1 cellular context compared by ENCODE assay signal in the genomic region with DNA sequence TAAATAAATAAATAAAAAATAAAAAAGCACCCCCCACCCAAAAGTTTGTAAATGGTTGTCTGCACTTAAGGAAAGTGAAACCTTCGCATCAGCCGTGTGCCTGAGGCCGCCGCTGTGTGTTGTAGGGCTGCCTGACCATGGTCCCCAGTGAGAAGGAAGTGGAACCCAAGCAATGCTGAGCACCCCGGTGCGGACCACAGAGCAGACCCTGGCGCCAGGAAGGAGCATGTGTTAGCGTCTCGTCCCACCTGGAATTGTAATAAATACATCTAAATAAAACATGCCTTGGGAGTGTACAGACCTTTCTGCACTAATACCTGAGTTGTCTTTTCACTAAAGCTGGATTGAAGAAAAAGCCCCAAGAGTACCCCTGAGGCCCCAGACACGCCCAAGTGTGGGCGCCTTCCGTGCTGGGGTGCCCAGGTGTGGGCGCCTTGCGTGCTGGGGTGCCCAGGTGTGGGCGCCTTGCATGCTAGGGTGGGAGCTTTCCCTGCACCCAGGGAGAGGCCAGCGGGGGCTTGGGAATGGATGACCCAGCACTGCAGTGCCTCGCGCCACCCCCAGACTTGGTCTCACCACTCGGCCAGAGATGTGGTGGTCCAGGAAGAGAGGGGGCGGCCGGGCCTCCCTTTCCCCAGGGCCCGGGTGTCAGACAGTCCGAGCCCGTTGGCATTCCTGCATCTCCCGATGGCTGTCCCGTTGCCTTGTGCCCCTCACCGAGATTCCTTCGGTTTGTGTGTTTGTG.
TF ChIP-seq lines count a peak whose summit lies in the region.

No MANE protein-coding gene starts in this region.

TF ChIP-seq in GM12878, 131 proteins besides CTCF, POLR2A, EP300 and RAD21:
- TF ChIP-seq, protein P1, sequence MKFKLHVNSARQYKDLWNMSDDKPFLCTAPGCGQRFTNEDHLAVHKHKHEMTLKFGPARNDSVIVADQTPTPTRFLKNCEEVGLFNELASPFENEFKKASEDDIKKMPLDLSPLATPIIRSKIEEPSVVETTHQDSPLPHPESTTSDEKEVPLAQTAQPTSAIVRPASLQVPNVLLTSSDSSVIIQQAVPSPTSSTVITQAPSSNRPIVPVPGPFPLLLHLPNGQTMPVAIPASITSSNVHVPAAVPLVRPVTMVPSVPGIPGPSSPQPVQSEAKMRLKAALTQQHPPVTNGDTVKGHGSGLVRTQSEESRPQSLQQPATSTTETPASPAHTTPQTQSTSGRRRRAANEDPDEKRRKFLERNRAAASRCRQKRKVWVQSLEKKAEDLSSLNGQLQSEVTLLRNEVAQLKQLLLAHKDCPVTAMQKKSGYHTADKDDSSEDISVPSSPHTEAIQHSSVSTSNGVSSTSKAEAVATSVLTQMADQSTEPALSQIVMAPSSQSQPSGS (IDR thresholded peaks at IDR 0.05; ENCODE audit: low read length), result no peak
- TF ChIP-seq IKZF2 (IDR thresholded peaks at IDR 0.05) (peak in 1 of 2 experiments; percentile 23; a peak in 1 of 4 replicates), CREM (IDR thresholded peaks at IDR 0.05; ENCODE audit: low read depth) (0 out of 2 replicates have a peak, but pooled peaks have one; percentile 30), HDGF (IDR thresholded peaks at IDR 0.05) (no peak), TCF3 (IDR thresholded peaks at IDR 0.05; ENCODE audit: borderline replicate concordance, insufficient read depth, low read depth, low read length) (peak; percentile 89), EZH2 (IDR thresholded peaks at IDR 0.05; ENCODE audit: borderline replicate concordance, control insufficient read depth, low read depth, low read length) (no peak), MTA2 (IDR thresholded peaks at IDR 0.05; ENCODE audit: low read depth) (0 out of 2 replicates have a peak, but pooled peaks have one; percentile 15), IKZF1 (conservative IDR thresholded peaks at IDR 0.05) (peak; percentile 29), BHLHE40 (IDR thresholded peaks at IDR 0.05; ENCODE audit: borderline replicate concordance in 1 of 2, low read depth in 2 of 2, low read length in 1 of 2) (peak in 1 of 2 experiments; percentile 32; a peak in 1 of 4 replicates), CEBPB (IDR thresholded peaks at IDR 0.05; ENCODE audit: borderline replicate concordance in 1 of 2, low read depth in 2 of 2, low read length in 2 of 2) (no peak), ZBED1 (IDR thresholded peaks at IDR 0.05; ENCODE audit: borderline replicate concordance) (0 out of 2 replicates have a peak, but pooled peaks have one; percentile 32), ZZZ3 (IDR thresholded peaks at IDR 0.05; ENCODE audit: control insufficient read depth, insufficient read length, low read depth) (no peak), SRF (IDR thresholded peaks at IDR 0.05; ENCODE audit: low read depth in 2 of 2, low read length in 2 of 2) (0 out of 4 replicates have a peak, but pooled peaks of 1 of the 2 experiments have one; percentile 5), MEF2B (IDR thresholded peaks at IDR 0.05; ENCODE audit: partially characterized antibody, poor library complexity, severe bottlenecking) (peak; percentile 34), EGR1 (IDR thresholded peaks at IDR 0.05; ENCODE audit: borderline replicate concordance in 1 of 2, low read depth in 2 of 2, low read length in 2 of 2) (peak in 1 of 2 experiments; percentile 37; a peak in 1 of 3 replicates), TCF12 (IDR thresholded peaks at IDR 0.05; ENCODE audit: low read depth, low read length) (peak; percentile 85), EED (IDR thresholded peaks at IDR 0.05; ENCODE audit: low read depth) (peak; percentile 69; the same call in 1 of the 2 replicates), PAX5 (IDR thresholded peaks at IDR 0.05; ENCODE audit: borderline replicate concordance, low read depth, low read length) (peak; percentile 25; the same call in 1 of the 2 replicates), SPI1 (IDR thresholded peaks at IDR 0.05; ENCODE audit: borderline replicate concordance, insufficient read depth, low read depth, low read length) (peak; percentile 66), BCL11A (IDR thresholded peaks at IDR 0.05; ENCODE audit: low read depth, low read length) (0 out of 2 replicates have a peak, but pooled peaks have one; percentile 54), ETV6 (conservative IDR thresholded peaks at IDR 0.05 in 1 of 2, IDR thresholded peaks at IDR 0.05 in 1 of 2; ENCODE audit: borderline replicate concordance in 1 of 2, low read depth in 1 of 2) (no peak), ASH2L (IDR thresholded peaks at IDR 0.05; ENCODE audit: borderline replicate concordance, low read depth) (no peak), NR2F1 (conservative IDR thresholded peaks at IDR 0.05) (no peak), ZNF622 (IDR thresholded peaks at IDR 0.05) (no peak), NBN (IDR thresholded peaks at IDR 0.05) (peak; percentile 25; the same call in 1 of the 2 replicates)
- TF ChIP-seq, protein P2, sequence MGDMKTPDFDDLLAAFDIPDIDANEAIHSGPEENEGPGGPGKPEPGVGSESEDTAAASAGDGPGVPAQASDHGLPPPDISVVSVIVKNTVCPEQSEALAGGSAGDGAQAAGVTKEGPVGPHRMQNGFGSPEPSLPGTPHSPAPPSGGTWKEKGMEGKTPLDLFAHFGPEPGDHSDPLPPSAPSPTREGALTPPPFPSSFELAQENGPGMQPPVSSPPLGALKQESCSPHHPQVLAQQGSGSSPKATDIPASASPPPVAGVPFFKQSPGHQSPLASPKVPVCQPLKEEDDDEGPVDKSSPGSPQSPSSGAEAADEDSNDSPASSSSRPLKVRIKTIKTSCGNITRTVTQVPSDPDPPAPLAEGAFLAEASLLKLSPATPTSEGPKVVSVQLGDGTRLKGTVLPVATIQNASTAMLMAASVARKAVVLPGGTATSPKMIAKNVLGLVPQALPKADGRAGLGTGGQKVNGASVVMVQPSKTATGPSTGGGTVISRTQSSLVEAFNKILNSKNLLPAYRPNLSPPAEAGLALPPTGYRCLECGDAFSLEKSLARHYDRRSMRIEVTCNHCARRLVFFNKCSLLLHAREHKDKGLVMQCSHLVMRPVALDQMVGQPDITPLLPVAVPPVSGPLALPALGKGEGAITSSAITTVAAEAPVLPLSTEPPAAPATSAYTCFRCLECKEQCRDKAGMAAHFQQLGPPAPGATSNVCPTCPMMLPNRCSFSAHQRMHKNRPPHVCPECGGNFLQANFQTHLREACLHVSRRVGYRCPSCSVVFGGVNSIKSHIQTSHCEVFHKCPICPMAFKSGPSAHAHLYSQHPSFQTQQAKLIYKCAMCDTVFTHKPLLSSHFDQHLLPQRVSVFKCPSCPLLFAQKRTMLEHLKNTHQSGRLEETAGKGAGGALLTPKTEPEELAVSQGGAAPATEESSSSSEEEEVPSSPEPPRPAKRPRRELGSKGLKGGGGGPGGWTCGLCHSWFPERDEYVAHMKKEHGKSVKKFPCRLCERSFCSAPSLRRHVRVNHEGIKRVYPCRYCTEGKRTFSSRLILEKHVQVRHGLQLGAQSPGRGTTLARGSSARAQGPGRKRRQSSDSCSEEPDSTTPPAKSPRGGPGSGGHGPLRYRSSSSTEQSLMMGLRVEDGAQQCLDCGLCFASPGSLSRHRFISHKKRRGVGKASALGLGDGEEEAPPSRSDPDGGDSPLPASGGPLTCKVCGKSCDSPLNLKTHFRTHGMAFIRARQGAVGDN (IDR thresholded peaks at IDR 0.05), result 0 out of 2 replicates have a peak, but pooled peaks have one; percentile 38
- TF ChIP-seq, protein P3, sequence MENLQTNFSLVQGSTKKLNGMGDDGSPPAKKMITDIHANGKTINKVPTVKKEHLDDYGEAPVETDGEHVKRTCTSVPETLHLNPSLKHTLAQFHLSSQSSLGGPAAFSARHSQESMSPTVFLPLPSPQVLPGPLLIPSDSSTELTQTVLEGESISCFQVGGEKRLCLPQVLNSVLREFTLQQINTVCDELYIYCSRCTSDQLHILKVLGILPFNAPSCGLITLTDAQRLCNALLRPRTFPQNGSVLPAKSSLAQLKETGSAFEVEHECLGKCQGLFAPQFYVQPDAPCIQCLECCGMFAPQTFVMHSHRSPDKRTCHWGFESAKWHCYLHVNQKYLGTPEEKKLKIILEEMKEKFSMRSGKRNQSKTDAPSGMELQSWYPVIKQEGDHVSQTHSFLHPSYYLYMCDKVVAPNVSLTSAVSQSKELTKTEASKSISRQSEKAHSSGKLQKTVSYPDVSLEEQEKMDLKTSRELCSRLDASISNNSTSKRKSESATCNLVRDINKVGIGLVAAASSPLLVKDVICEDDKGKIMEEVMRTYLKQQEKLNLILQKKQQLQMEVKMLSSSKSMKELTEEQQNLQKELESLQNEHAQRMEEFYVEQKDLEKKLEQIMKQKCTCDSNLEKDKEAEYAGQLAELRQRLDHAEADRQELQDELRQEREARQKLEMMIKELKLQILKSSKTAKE (IDR thresholded peaks at IDR 0.05; ENCODE audit: low read depth, poor library complexity, severe bottlenecking), result peak; percentile 43
